In genomic region chr4:153420361-153420760, GRCh38 we compare ENCODE assay signal across 18 cellular contexts.
"Had no signal": no experiment of that assay in that cellular context is flagged by ENCODE, and none has a peak within 500 bp of the region (broad histone marks: within the 10 kb centered on the region; RNA-seq: fewer than 3 reads in every experiment).

No MANE protein-coding gene starts in this region.

- ATAC-seq: left lung; naive thymus-derived CD4-positive, alpha-beta T cell; SK-N-SH treated with all-trans-retinoic acid at 6 μM for 48 hours had no signal

- DNase-seq: activated CD4-positive, alpha-beta T cell treated with anti-CD3 and anti-CD28 coated beads, Interleukin-2, amount 10 ng/mL, durations not matched to agents 7 days and 5 days; activated CD4-positive, CD25-positive, alpha-beta regulatory T cell; activated gamma-delta T cell treated with Interleukin-2 at 50 U/mL for 16 hours; aorta; dorsolateral prefrontal cortex; endodermal cell; hippocampal formation; kidney; left lung; mammary epithelial cell; naive thymus-derived CD4-positive, alpha-beta T cell; stimulated activated CD4-positive, alpha-beta T cell treated with anti-CD3 and anti-CD28 coated beads, Interleukin-15, amount 100 ng/mL, for 24 hours; stimulated activated CD4-positive, alpha-beta T cell treated with anti-CD3 and anti-CD28 coated beads, Interleukin-4, amount 100 ng/mL, for 1 hour; stimulated activated naive CD4-positive, alpha-beta T cell; tibial artery had no signal

- H3K4me3 Mint-ChIP-seq: activated CD4-positive, alpha-beta T cell treated with anti-CD3 and anti-CD28 coated beads, Interleukin-2, amount 10 ng/mL, durations not matched to agents 7 days and 5 days; activated naive CD8-positive, alpha-beta T cell; endodermal cell had no signal

- H3K36me3 ChIP-seq: left lung, tibial artery had no signal

- H3K27ac ChIP-seq: dorsolateral prefrontal cortex, left lung, skin epidermis, tibial artery had no signal

- H3K27ac Mint-ChIP-seq: activated naive CD8-positive, alpha-beta T cell; endodermal cell had no signal

- H3K4me1 ChIP-seq: left lung had no signal

- H3K4me3 ChIP-seq: dorsolateral prefrontal cortex, left lung, skin epidermis, tibial artery had no signal

- H3K4me1 Mint-ChIP-seq: endodermal cell had no signal

- H3K27me3 Mint-ChIP-seq: activated CD4-positive, alpha-beta T cell treated with anti-CD3 and anti-CD28 coated beads, Interleukin-2, amount 10 ng/mL, durations not matched to agents 7 days and 5 days; activated naive CD8-positive, alpha-beta T cell; naive thymus-derived CD4-positive, alpha-beta T cell had no signal

- H3K27me3 ChIP-seq: dorsolateral prefrontal cortex, left lung, tibial artery had no signal

- H3K9me3 ChIP-seq: left lung, tibial artery had no signal

- H3K9me3 Mint-ChIP-seq: activated CD4-positive, alpha-beta T cell treated with anti-CD3 and anti-CD28 coated beads, Interleukin-2, amount 10 ng/mL, durations not matched to agents 7 days and 5 days; endodermal cell had no signal
